In genomic region chr1:27436204-27437159, GRCh38 we compare ENCODE assay signal across 8 cellular contexts. TPM values are rescaled to one million over a fixed set of nuclear protein-coding genes. Genes with fewer than 3 reads are reported as not detected.
DNase-seq lines count a peak whose midpoint lies in the region; ATAC-seq, FAIRE-seq and TF ChIP-seq lines count a peak whose summit lies in the region.

No MANE protein-coding gene starts in this region.

- no peak for TF ChIP-seq POLR2A in lower leg skin (IDR thresholded peaks at IDR 0.05)

- no peaks in the 10 kb centered on the region for H3K9me3 Mint-ChIP-seq in activated CD4-positive, alpha-beta T cell treated with anti-CD3 and anti-CD28 coated beads for 36 hours (ENCODE audit: low read depth)

- POLR2A ChIA-PET in activated CD4-positive, alpha-beta T cell treated with anti-CD3 and anti-CD28 coated beads for 36 hours (lab: Charles Lee) = interaction anchor here (0.7 kb wide), 1 partner anchor 86 kb away, joined by 3 read pairs; no protein-coding TSS in a partner anchor

- no peak for TF ChIP-seq CTCF in dorsolateral prefrontal cortex (IDR thresholded peaks at IDR 0.05 in 54 of 56, conservative IDR thresholded peaks at IDR 0.05 in 2 of 56; ENCODE audit: low read depth in 1 of 56, partially characterized antibody in 56 of 56)
- TF ChIP-seq CTCF in lower leg skin (IDR thresholded peaks at IDR 0.05) = no peak

- peaks cover 16% of the 10 kb centered on the region for H3K36me3 Mint-ChIP-seq in activated CD4-positive, alpha-beta T cell treated with anti-CD3 and anti-CD28 coated beads for 36 hours (ENCODE audit: low read depth)

- CTCF ChIA-PET in activated CD4-positive, alpha-beta T cell treated with anti-CD3 and anti-CD28 coated beads for 36 hours (lab: Charles Lee) = interaction anchor here (0.6 to 2.3 kb wide), 7 partner anchors 7 to 233 kb away, joined by 3 to 9 read pairs (median 4); no protein-coding TSS in a partner anchor

- no peaks in the 10 kb centered on the region for H3K27me3 ChIP-seq in dorsolateral prefrontal cortex

- peak overlapping the region; percentile 73 for H3K27ac Mint-ChIP-seq in activated CD4-positive, alpha-beta T cell treated with anti-CD3 and anti-CD28 coated beads for 36 hours

- FAIRE-seq in RCC 7860 (lab: Jason Lieb, UNC) = no peak

- H3K4me1 Mint-ChIP-seq in activated CD4-positive, alpha-beta T cell treated with anti-CD3 and anti-CD28 coated beads for 36 hours = peaks cover 72% of the 10 kb centered on the region

- intact Hi-C loops in activated CD4-positive, alpha-beta T cell treated with anti-CD3 and anti-CD28 coated beads for 36 hours (cut with DNase I, micrococcal nuclease) = no loop called here
- intact Hi-C loops in dorsolateral prefrontal cortex (cut with DNase I) (loop anchor here in 1 of 2 donors (5.0 kb wide), 1 partner anchor 51 kb away; no protein-coding TSS in a partner anchor), lower leg skin (cut with DNase I; ENCODE audit: low total_unique reads) (loop anchor here (10.0 kb wide), 1 partner anchor 48 kb away; no protein-coding TSS in a partner anchor)

- peak; percentile 64 for ATAC-seq in activated CD4-positive, alpha-beta T cell treated with anti-CD3 and anti-CD28 coated beads for 36 hours

- H3K4me3 Mint-ChIP-seq in activated CD4-positive, alpha-beta T cell treated with anti-CD3 and anti-CD28 coated beads for 36 hours = no peak overlapping the region

- 27 to 33% methylated on average over 5 of the region's 5 CpGs for WGBS in lower leg skin, 2 donors

- no peak for DNase-seq in activated CD4-positive, alpha-beta T cell treated with anti-CD3 and anti-CD28 coated beads for 36 hours
- no peak for DNase-seq in activated CD4-positive, alpha-beta T cell treated with anti-CD3 and anti-CD28 coated beads, Interleukin-2, amount 50 U/mL, for 4 hours
- peak; percentile 11 for DNase-seq in RCC 7860 (ENCODE audit: low spot score)
- DNase-seq in dorsolateral prefrontal cortex = no peak
- peak; percentile 62 for DNase-seq in myocyte (ENCODE audit: low read depth)
- DNase-seq in NCI-H1105 treated with DMSO at 0.1 percent for 48 hours (lab: John Stamatoyannopoulos, UW) = no peak
- no peak for DNase-seq in lower leg skin (ENCODE audit: low spot score in 2 of 2)
- no peak for DNase-seq in NCI-H2107 (lab: John Stamatoyannopoulos, UW)

- H3K4me3 ChIP-seq in dorsolateral prefrontal cortex = peak overlapping the region in 20 of 59 donors; percentile 1 to 29 (median 9)
- no peak overlapping the region for H3K4me3 ChIP-seq in lower leg skin (ENCODE audit: low read depth, poor library complexity, severe bottlenecking)

- H3K27ac ChIP-seq in dorsolateral prefrontal cortex = peak overlapping the region in 56 of 59 donors; percentile 13 to 93 (median 68)

- no peaks in the 10 kb centered on the region for H3K27me3 Mint-ChIP-seq in activated CD4-positive, alpha-beta T cell treated with anti-CD3 and anti-CD28 coated beads for 36 hours

RNA-seq across cellular contexts. Expression of gene GPR3, which starts 44.1 kb away (rescaled TPM):
- total RNA-seq in activated CD4-positive, alpha-beta T cell treated with anti-CD3 and anti-CD28 coated beads for 36 hours = 1 to 10 TPM; 1.1 to 1.3 TPM
- total RNA-seq in dorsolateral prefrontal cortex (10 to 100 TPM in 1 of 120 experiments, 1 to 10 TPM in 106, under 1 TPM in 13; 0.29 to 10.1 (median 2.2) TPM), myocyte (0.16 and 0.72 TPM in 2 replicates), lower leg skin (1 to 10 TPM in 2 of 4 donors, under 1 TPM in 2; 0.22 to 1.3 (median 0.68) TPM)
- 0.74 TPM for polyA plus RNA-seq in myocyte (2012)

RNA-seq across cellular contexts. Expression of gene CD164L2, which starts 53.3 kb away (rescaled TPM):
- not detected for total RNA-seq in activated CD4-positive, alpha-beta T cell treated with anti-CD3 and anti-CD28 coated beads for 36 hours
- total RNA-seq in dorsolateral prefrontal cortex (1 to 10 TPM in 5 of 120 experiments, under 1 TPM in 30, not detected in 85; 0.24 to 1.6 (median 0.59) TPM), myocyte (not detected in 2 replicates), lower leg skin (10 to 100 TPM in 2 of 4 donors, 1 to 10 TPM in 2; 4.3 to 12.0 (median 10.0) TPM)
- not detected for polyA plus RNA-seq in myocyte (2012)

RNA-seq across cellular contexts. Expression of gene WASF2, which starts 53.5 kb away (rescaled TPM):
- 100 to 1,000 TPM; 104 to 132 TPM for total RNA-seq in activated CD4-positive, alpha-beta T cell treated with anti-CD3 and anti-CD28 coated beads for 36 hours
- total RNA-seq in dorsolateral prefrontal cortex (100 to 1,000 TPM in 6 of 120 experiments, 10 to 100 TPM in 114; 36.2 to 128 (median 63.6) TPM), myocyte (17.3 and 18.2 TPM in 2 replicates), lower leg skin (10 to 100 TPM; 53.8 to 76.6 (median 70.3) TPM)
- polyA plus RNA-seq in myocyte (2012) = 65.6 TPM

Comparison
In these comparisons a context has a peak if more than half of its experiments do, and no peak if none do; other contexts are left out.
1. DNase-seq: peak in RCC 7860 (single experiment) and myocyte (single experiment); none in activated CD4-positive, alpha-beta T cell treated with anti-CD3 and anti-CD28 coated beads for 36 hours (single experiment), activated CD4-positive, alpha-beta T cell treated with anti-CD3 and anti-CD28 coated beads, Interleukin-2, amount 50 U/mL, for 4 hours (0 of 2), dorsolateral prefrontal cortex (0 of 10), NCI-H1105 treated with DMSO at 0.1 percent for 48 hours (single experiment), lower leg skin (0 of 2) and NCI-H2107 (single experiment).